ENCODE assay signal across 18 cellular contexts in the genomic region with DNA sequence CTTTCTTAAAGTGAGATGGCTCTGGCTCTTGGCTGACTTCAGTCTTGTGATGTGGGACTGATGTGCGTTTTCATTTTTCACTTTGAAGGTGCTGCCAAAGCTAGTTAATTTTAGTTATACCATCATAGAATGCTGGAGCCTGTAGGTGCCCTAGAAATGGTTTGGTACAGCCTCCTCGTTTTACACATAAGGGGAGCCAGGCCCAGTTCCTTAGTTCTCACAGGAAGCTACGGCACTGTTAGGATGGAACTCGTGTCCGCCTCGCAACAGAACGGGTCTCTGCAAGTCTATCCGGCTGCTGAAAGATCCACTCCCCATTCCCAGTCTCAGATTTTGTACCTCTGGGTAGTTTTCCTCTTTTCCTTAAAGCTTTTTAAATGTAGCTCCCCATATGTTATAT.
A peak's percentile ranks its signal among the peaks of the same experiment; 100 is the strongest.
DNase-seq lines count a peak whose midpoint lies in the region; ATAC-seq and TF ChIP-seq lines count a peak whose summit lies in the region.
"Had no signal": no experiment of that assay in that cellular context is flagged by ENCODE, and none has a peak within 500 bp of the region (broad histone marks: within the 10 kb centered on the region; RNA-seq: fewer than 3 reads in every experiment).

No MANE protein-coding gene starts in this region.

- H3K4me1 ChIP-seq in heart left ventricle (peaks cover 0 to 20% (median 7%) of the 10 kb centered on the region in 12 donors), right atrium auricular region (peaks cover 0 to 6% of the 10 kb centered on the region in 2 donors), foreskin keratinocyte (no peaks in the 10 kb centered on the region)

- H3K9me3 ChIP-seq in heart left ventricle (no peaks in the 10 kb centered on the region), right atrium auricular region (no peaks in the 10 kb centered on the region)

- ATAC-seq in heart left ventricle (peak in 3 of 4 donors; percentile 55 to 69 (median 68)), foreskin keratinocyte (peak; percentile 20)

- DNase-seq in heart left ventricle (no peak), right atrium auricular region (ENCODE audit: low spot score) (no peak), foreskin keratinocyte (no peak), posterior cingulate gyrus (peak in 6 of 10 donors; percentile 15 to 89 (median 61)), NCI-H446 treated with DMSO at 0.1 percent for 48 hours (lab: John Stamatoyannopoulos, UW) (no peak), NCI-H2196 (lab: John Stamatoyannopoulos, UW; ENCODE audit: unreplicated experiment) (no peak), SW 1271 (lab: John Stamatoyannopoulos, UW) (no peak)
- DNase-seq: 8988T, DND-41, HCEC 1CT, NCI-H1092, NCI-H1436, NCI-H187, NCI-H2171 treated with DMSO at 0.1 percent for 48 hours, NCI-H524 treated with DMSO at 0.1 percent for 48 hours, NCI-H82, PC-9, SHP77 had no signal

- no peak for TF ChIP-seq POLR2A in heart left ventricle (IDR thresholded peaks at IDR 0.05)

- H3K27ac ChIP-seq in heart left ventricle (peak overlapping the region in 7 of 12 donors; percentile 5 to 43 (median 8)), right atrium auricular region (no peak overlapping the region), foreskin keratinocyte (no peak overlapping the region)
- H3K27ac ChIP-seq: PC-9 had no signal

- no peak for TF ChIP-seq CTCF in heart left ventricle (IDR thresholded peaks at IDR 0.05)
- no peak for TF ChIP-seq CTCF in right atrium auricular region (IDR thresholded peaks at IDR 0.05)
- no peak for TF ChIP-seq CTCF in foreskin keratinocyte (conservative IDR thresholded peaks at IDR 0.05)

- H3K4me3 ChIP-seq in heart left ventricle (no peak overlapping the region), right atrium auricular region (no peak overlapping the region)
- H3K4me3 ChIP-seq: PC-9 had no signal

- intact Hi-C loops in heart left ventricle (cut with DNase I), result loop anchor here in 1 of 10 donors (10.0 kb wide), 2 partner anchors 304 to 906 kb away; a partner anchor contains a TSS
- intact Hi-C loops in posterior cingulate gyrus (cut with DNase I), result no loop called here

- WGBS in heart left ventricle, 4 donors, result 63 to 76% (median 71%) methylated on average over 8 of the region's 8 CpGs

- H3K36me3 ChIP-seq in heart left ventricle, result no peaks in the 10 kb centered on the region
- no peaks in the 10 kb centered on the region for H3K36me3 ChIP-seq in right atrium auricular region

- H3K27me3 ChIP-seq in heart left ventricle, result no peaks in the 10 kb centered on the region
- no peaks in the 10 kb centered on the region for H3K27me3 ChIP-seq in right atrium auricular region
- H3K27me3 ChIP-seq in foreskin keratinocyte, result no peaks in the 10 kb centered on the region

Comparison
In these comparisons a context has a peak if more than half of its experiments do, and no peak if none do; other contexts are left out.
1. H3K27ac ChIP-seq: peak in heart left ventricle (7 of 12); none in right atrium auricular region (0 of 2) and foreskin keratinocyte (single experiment).
2. DNase-seq: peak in posterior cingulate gyrus (6 of 10); none in heart left ventricle (0 of 5), right atrium auricular region (single experiment), foreskin keratinocyte (0 of 2), NCI-H446 treated with DMSO at 0.1 percent for 48 hours (single experiment), NCI-H2196 (single experiment) and SW 1271 (0 of 2).